8 cellular contexts compared by ENCODE assay signal in the genomic region with DNA sequence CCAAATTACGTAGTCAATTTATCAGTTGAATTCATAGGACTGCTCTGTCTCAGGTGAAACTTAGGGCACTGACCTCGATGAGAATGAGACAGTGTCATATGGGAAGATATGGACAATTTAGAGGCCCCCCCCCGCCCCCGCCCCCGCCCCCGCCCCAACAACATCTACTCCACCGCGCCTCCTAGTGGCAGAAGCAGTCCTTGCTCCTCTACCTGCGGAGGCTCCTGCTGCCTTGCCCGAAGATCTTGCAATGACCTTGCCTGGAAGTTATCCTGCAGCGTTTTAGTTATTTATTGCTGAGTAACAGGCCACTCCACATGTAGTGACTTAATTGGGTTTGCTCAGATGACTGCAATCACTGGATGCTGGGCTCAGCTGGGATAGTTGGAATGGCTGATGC. TPM values are rescaled to one million over a fixed set of nuclear protein-coding genes. Genes with fewer than 3 reads are reported as not detected.
DNase-seq lines count a peak whose midpoint lies in the region; ATAC-seq and TF ChIP-seq lines count a peak whose summit lies in the region.

No MANE protein-coding gene starts in this region.

- H3K4me1 Mint-ChIP-seq in CD4-positive, alpha-beta T cell (ENCODE audit: low read depth), result peaks cover 1% of the 10 kb centered on the region

- no peak overlapping the region for H3K4me3 ChIP-seq in foreskin fibroblast (ENCODE audit: low read depth in 1 of 2, low read length in 2 of 2)

- peak; percentile 50 to 70 (median 61) for DNase-seq in CD4-positive, alpha-beta T cell
- DNase-seq in activated T-cell treated with anti-CD3 and anti-CD28 coated beads for 24 hours (ENCODE audit: low read depth), result peak; percentile 33
- peak in 1 of 2 donors; percentile 61 for DNase-seq in foreskin fibroblast
- peak; percentile 61 to 62 for DNase-seq in stimulated activated CD4-positive, alpha-beta T cell treated with anti-CD3 and anti-CD28 coated beads, Interleukin-2, amount 100 ng/mL, for 48 hours
- no peak for DNase-seq in SHP77 treated with DMSO at 0.1 percent for 48 hours (lab: John Stamatoyannopoulos, UW)
- DNase-seq in NCI-H1105 treated with DMSO at 0.1 percent for 48 hours (lab: John Stamatoyannopoulos, UW), result no peak

- no peaks in the 10 kb centered on the region for H3K27me3 Mint-ChIP-seq in CD4-positive, alpha-beta T cell

- no peaks in the 10 kb centered on the region for H3K27me3 ChIP-seq in CD4-positive, alpha-beta T cell (ENCODE audit: control insufficient read depth, insufficient read depth, low read length)

- peak; percentile 70 for TF ChIP-seq CTCF in CD4-positive, alpha-beta T cell (IDR thresholded peaks at IDR 0.05)
- TF ChIP-seq CTCF in LNCAP (IDR thresholded peaks at IDR 0.05) (peak; percentile 49; the same call in 1 of the 2 replicates), foreskin fibroblast (IDR thresholded peaks at IDR 0.05; ENCODE audit: low read depth, low read length) (peak; percentile 54)

- intact Hi-C loops in CD4-positive, alpha-beta T cell (cut with DNase I, micrococcal nuclease), result loop anchor here (1.0 to 5.0 kb wide), 3 partner anchors 30 to 189 kb away; no protein-coding TSS in a partner anchor

- POLR2A ChIA-PET in CD4-positive, alpha-beta T cell (lab: Charles Lee), result interaction anchor here (2.1 kb wide), 1 partner anchor 15 kb away, joined by 7 read pairs; a partner anchor contains a TSS

- H3K9me3 Mint-ChIP-seq in CD4-positive, alpha-beta T cell, result no peaks in the 10 kb centered on the region

- no peak overlapping the region for H3K4me3 Mint-ChIP-seq in CD4-positive, alpha-beta T cell

- CTCF ChIA-PET in CD4-positive, alpha-beta T cell (lab: Charles Lee), result interaction anchor here (0.9 kb wide), 1 partner anchor 52 kb away, joined by 3 read pairs; no protein-coding TSS in a partner anchor

- H3K27ac Mint-ChIP-seq in CD4-positive, alpha-beta T cell, result no peak overlapping the region

- no peaks in the 10 kb centered on the region for H3K9me3 ChIP-seq in CD4-positive, alpha-beta T cell (ENCODE audit: control insufficient read depth, low read length)

- ATAC-seq in CD4-positive, alpha-beta T cell (ENCODE audit: poor library complexity), result peak; percentile 54
- ATAC-seq in GM18873 (IDR thresholded peaks at IDR 0.05; ENCODE audit: low FRiP score, unreplicated experiment), result no peak

- H3K27ac ChIP-seq in CD4-positive, alpha-beta T cell (ENCODE audit: low read depth, low read length), result no peak overlapping the region

- peaks cover 17% of the 10 kb centered on the region for H3K36me3 Mint-ChIP-seq in CD4-positive, alpha-beta T cell (ENCODE audit: low read depth)

RNA-seq across cellular contexts. Expression of a gene that starts 15.1 kb away (rescaled TPM):
- total RNA-seq in CD4-positive, alpha-beta T cell, result 1 to 10 TPM; 3.5 to 4.1 TPM

RNA-seq across cellular contexts. Expression of a gene that starts 51.5 kb away (rescaled TPM):
- total RNA-seq in CD4-positive, alpha-beta T cell, result 100 to 1,000 TPM in 1 of 2 experiments, 10 to 100 TPM in 1; 91.6 to 101 TPM

Comparison
In these comparisons a context has a peak if more than half of its experiments do, and no peak if none do; other contexts are left out.
1. DNase-seq: peak in CD4-positive, alpha-beta T cell (10 of 10), activated T-cell treated with anti-CD3 and anti-CD28 coated beads for 24 hours (single experiment) and stimulated activated CD4-positive, alpha-beta T cell treated with anti-CD3 and anti-CD28 coated beads, Interleukin-2, amount 100 ng/mL, for 48 hours (2 of 2); none in SHP77 treated with DMSO at 0.1 percent for 48 hours (single experiment) and NCI-H1105 treated with DMSO at 0.1 percent for 48 hours (single experiment).
2. Peak in every context shown above with its lines, with median percentiles within 50 percentile points of each other: CTCF ChIP-seq.